In the genomic region with DNA sequence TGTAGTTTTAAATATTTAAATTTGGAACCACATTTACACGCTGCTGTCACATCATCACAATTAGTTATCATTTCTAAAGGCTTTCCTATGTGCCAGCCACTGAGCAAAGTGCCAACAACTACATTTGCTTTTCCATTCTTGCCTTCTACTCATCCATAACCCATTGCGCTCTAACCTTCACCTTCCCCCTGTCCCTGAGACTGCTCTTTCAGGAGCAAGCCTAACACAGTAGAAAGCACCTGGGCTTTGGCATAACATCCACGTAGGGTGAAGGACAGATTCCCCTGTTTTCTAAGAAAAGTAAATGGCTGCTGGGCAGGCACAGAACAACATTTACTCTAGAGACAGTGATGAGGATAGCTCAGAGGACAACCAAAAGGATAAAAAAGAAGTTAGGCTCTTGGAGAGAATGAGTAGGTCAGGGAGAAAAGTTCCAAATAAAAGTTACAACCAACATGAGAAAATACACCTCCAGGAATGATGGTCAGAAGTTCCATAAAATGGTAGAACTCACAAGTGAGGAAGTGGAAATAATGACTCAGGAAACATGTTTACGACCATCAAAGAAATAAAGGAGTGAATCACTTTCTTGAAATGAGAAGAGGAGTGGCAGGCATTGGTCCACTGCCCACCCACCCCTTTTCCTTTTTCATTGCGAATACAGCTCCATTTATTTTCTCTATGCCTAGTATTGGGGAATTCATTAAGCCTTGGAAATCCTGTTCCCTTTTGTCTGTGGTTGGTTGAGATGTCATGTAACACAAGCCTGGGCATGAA, we compare ENCODE assay signal across 11 cellular contexts.
DNase-seq lines count a peak whose midpoint lies in the region; ATAC-seq and TF ChIP-seq lines count a peak whose summit lies in the region.
"Had no signal": no experiment of that assay in that cellular context is flagged by ENCODE, and none has a peak within 500 bp of the region (broad histone marks: within the 10 kb centered on the region; RNA-seq: fewer than 3 reads in every experiment).

No MANE protein-coding gene starts in this region.

- no peaks in the 10 kb centered on the region for H3K79me2 ChIP-seq in mammary epithelial cell (ENCODE audit: insufficient read depth, low read length)

- BruUV-seq in mammary epithelial cell (replicated peaks; lab: Mats Ljungman, UMichigan) = no TSS peak

- H4K20me1 ChIP-seq in mammary epithelial cell (ENCODE audit: insufficient read depth, low read length) = no peaks in the 10 kb centered on the region

- H3K27ac ChIP-seq in mammary epithelial cell (ENCODE audit: insufficient read depth, low read depth, low read length) = no peak overlapping the region
- H3K27ac ChIP-seq in vagina = no peak overlapping the region
- H3K27ac ChIP-seq: prostate gland had no signal

- ATAC-seq in stimulated activated naive B cell treated with anti-CD40 and anti-IgM and Interleukin-4, amounts not matched to agents 10 μg/mL and 1 μg/mL and 100 μg/mL, for 72 hours (replicated peaks) = peak; percentile 59 to 76
- ATAC-seq: esophagus mucosa had no signal

- CTCF ChIA-PET in mammary epithelial cell (lab: Charles Lee; ENCODE audit: low non-redundant PET) = no interaction called here

- no peaks in the 10 kb centered on the region for H3K9me3 ChIP-seq in mammary epithelial cell (replicated peaks; ENCODE audit: insufficient read depth, low read length)
- no peaks in the 10 kb centered on the region for H3K9me3 ChIP-seq in vagina
- H3K9me3 ChIP-seq: prostate gland had no signal

- H3K4me3 ChIP-seq in mammary epithelial cell (replicated peaks in 1 of 3; ENCODE audit: insufficient read depth in 1 of 3, low read depth in 2 of 3, low read length in 3 of 3) (no peak overlapping the region), vagina (no peak overlapping the region)
- H3K4me3 ChIP-seq: prostate gland had no signal

- H3K9me3 Mint-ChIP-seq in activated T-cell treated with anti-CD3 and anti-CD28 coated beads, Interleukin-2, amount 50 U/mL, for 24 hours = peaks cover 3% of the 10 kb centered on the region
- H3K9me3 Mint-ChIP-seq in stimulated activated naive B cell treated with anti-CD40 and anti-IgM and Interleukin-4, amounts not matched to agents 10 μg/mL and 1 μg/mL and 100 μg/mL, for 72 hours = peaks cover 0 to 3% of the 10 kb centered on the region in 2 donors

- peaks cover 4% of the 10 kb centered on the region for H3K4me1 ChIP-seq in mammary epithelial cell (ENCODE audit: insufficient read depth, low read length)
- H3K4me1 ChIP-seq in vagina = no peaks in the 10 kb centered on the region
- H3K4me1 ChIP-seq: prostate gland had no signal

- no peak overlapping the region for H3K4me2 ChIP-seq in mammary epithelial cell (ENCODE audit: insufficient read depth, low read depth, low read length)

- H3K27me3 ChIP-seq in mammary epithelial cell (ENCODE audit: insufficient read depth, low read length) = no peaks in the 10 kb centered on the region
- no peaks in the 10 kb centered on the region for H3K27me3 ChIP-seq in vagina

- dilution Hi-C loops in mammary epithelial cell (cut with HindIII; ENCODE audit: low sequenced_read_pairs) = no loop called here

- H3K4me3 Mint-ChIP-seq in activated T-cell treated with anti-CD3 and anti-CD28 coated beads, Interleukin-2, amount 50 U/mL, for 24 hours = peak overlapping the region; percentile 78
- no peak overlapping the region for H3K4me3 Mint-ChIP-seq in stimulated activated naive B cell treated with anti-CD40 and anti-IgM and Interleukin-4, amounts not matched to agents 10 μg/mL and 1 μg/mL and 100 μg/mL, for 72 hours

- in situ Hi-C loops in mammary epithelial cell (cut with MboI; ENCODE audit: low sequenced_read_pairs in 2 of 2) = no loop called here

- H3K36me3 Mint-ChIP-seq in activated T-cell treated with anti-CD3 and anti-CD28 coated beads, Interleukin-2, amount 50 U/mL, for 24 hours (ENCODE audit: low read depth) = peaks cover 6% of the 10 kb centered on the region
- H3K36me3 Mint-ChIP-seq in stimulated activated naive B cell treated with anti-CD40 and anti-IgM and Interleukin-4, amounts not matched to agents 10 μg/mL and 1 μg/mL and 100 μg/mL, for 72 hours = no peaks in the 10 kb centered on the region

- peak overlapping the region; percentile 59 for H2AFZ ChIP-seq in mammary epithelial cell (ENCODE audit: low read depth, low read length)

- peak; percentile 45 for DNase-seq in activated T-cell treated with anti-CD3 and anti-CD28 coated beads, Interleukin-2, amount 50 U/mL, for 24 hours
- DNase-seq in activated T-cell treated with anti-CD3 and anti-CD28 coated beads, Interleukin-2, amount 50 U/mL, for 1 hour = no peak
- DNase-seq in NOMO-1 treated with DMSO at 0.1 percent for 48 hours (lab: John Stamatoyannopoulos, UW; ENCODE audit: unreplicated experiment) (peak; percentile 64), mammary epithelial cell (peak; percentile 12), vagina (ENCODE audit: extremely low spot score in 2 of 2) (no peak), NCI-H446 treated with DMSO at 0.1 percent for 48 hours (lab: John Stamatoyannopoulos, UW) (no peak), nucleus accumbens (lab: John Stamatoyannopoulos, UW) (no peak)
- DNase-seq in stimulated activated naive B cell treated with anti-CD40 and anti-IgM and Interleukin-4, amounts not matched to agents 10 μg/mL and 1 μg/mL and 100 μg/mL, for 72 hours = no peak
- DNase-seq: midbrain had no signal

- H3K27me3 Mint-ChIP-seq in activated T-cell treated with anti-CD3 and anti-CD28 coated beads, Interleukin-2, amount 50 U/mL, for 24 hours = peaks cover 17% of the 10 kb centered on the region
- no peaks in the 10 kb centered on the region for H3K27me3 Mint-ChIP-seq in stimulated activated naive B cell treated with anti-CD40 and anti-IgM and Interleukin-4, amounts not matched to agents 10 μg/mL and 1 μg/mL and 100 μg/mL, for 72 hours

- H3K4me1 Mint-ChIP-seq in activated T-cell treated with anti-CD3 and anti-CD28 coated beads, Interleukin-2, amount 50 U/mL, for 24 hours (ENCODE audit: low read depth) = peaks cover 31% of the 10 kb centered on the region
- peaks cover 7 to 11% of the 10 kb centered on the region in 2 donors for H3K4me1 Mint-ChIP-seq in stimulated activated naive B cell treated with anti-CD40 and anti-IgM and Interleukin-4, amounts not matched to agents 10 μg/mL and 1 μg/mL and 100 μg/mL, for 72 hours

- H3K36me3 ChIP-seq in mammary epithelial cell (ENCODE audit: insufficient read depth, low read length) = no peaks in the 10 kb centered on the region
- no peaks in the 10 kb centered on the region for H3K36me3 ChIP-seq in vagina
- H3K36me3 ChIP-seq: prostate gland had no signal

- intact Hi-C loops in mammary epithelial cell (cut with micrococcal nuclease) = no loop called here
- intact Hi-C loops in vagina (cut with DNase I) = no loop called here

- WGBS in mammary epithelial cell (ENCODE audit: low coverage, missing lambda C conversion rate) = 60% methylated on average over 5 of the region's 5 CpGs

- peak overlapping the region; percentile 98 for H3K27ac Mint-ChIP-seq in activated T-cell treated with anti-CD3 and anti-CD28 coated beads, Interleukin-2, amount 50 U/mL, for 24 hours
- peak overlapping the region; percentile 70 for H3K27ac Mint-ChIP-seq in stimulated activated naive B cell treated with anti-CD40 and anti-IgM and Interleukin-4, amounts not matched to agents 10 μg/mL and 1 μg/mL and 100 μg/mL, for 72 hours

- no peak overlapping the region for H3K9ac ChIP-seq in mammary epithelial cell (ENCODE audit: insufficient read depth, low read length)

- no peak for TF ChIP-seq POLR2A in vagina (IDR thresholded peaks at IDR 0.05)

- TF ChIP-seq CTCF in mammary epithelial cell (conservative IDR thresholded peaks at IDR 0.05 in 1 of 2, IDR thresholded peaks at IDR 0.05 in 1 of 2; ENCODE audit: extremely low read depth in 1 of 2, insufficient read depth in 1 of 2, low read depth in 1 of 2, low read length in 2 of 2) = no peak
- no peak for TF ChIP-seq CTCF in vagina (IDR thresholded peaks at IDR 0.05)

Comparison
In these comparisons a context has a peak if more than half of its experiments do, and no peak if none do; other contexts are left out.
1. DNase-seq: peak in activated T-cell treated with anti-CD3 and anti-CD28 coated beads, Interleukin-2, amount 50 U/mL, for 24 hours (single experiment), NOMO-1 treated with DMSO at 0.1 percent for 48 hours (single experiment) and mammary epithelial cell (single experiment); none in activated T-cell treated with anti-CD3 and anti-CD28 coated beads, Interleukin-2, amount 50 U/mL, for 1 hour (single experiment), stimulated activated naive B cell treated with anti-CD40 and anti-IgM and Interleukin-4, amounts not matched to agents 10 μg/mL and 1 μg/mL and 100 μg/mL, for 72 hours (single experiment), vagina (0 of 2), NCI-H446 treated with DMSO at 0.1 percent for 48 hours (single experiment) and nucleus accumbens (0 of 56).